Comparison of ENCODE assay signal across 1 cellular context in the genomic region with DNA sequence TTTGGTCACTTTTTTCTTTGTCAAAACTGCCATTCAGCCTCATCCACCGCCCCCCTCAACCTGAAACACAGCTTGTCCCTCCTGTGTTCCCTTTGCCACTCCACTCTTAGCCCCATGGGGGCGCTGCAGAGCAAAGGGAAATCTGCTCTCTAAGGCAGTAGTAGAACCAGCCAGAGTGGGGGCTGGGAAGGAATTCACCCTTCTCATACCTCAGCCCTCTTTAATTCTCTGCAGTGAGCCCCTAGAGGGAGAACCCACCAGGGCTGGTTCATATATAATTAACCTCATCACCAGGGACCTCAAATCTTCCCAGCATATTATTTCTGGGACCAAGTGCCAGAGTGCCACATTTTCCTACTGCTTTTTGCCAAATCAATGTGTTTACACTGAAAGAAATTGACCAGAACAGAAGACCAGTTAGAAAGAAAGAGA.
A peak's percentile ranks its signal among the peaks of the same experiment; 100 is the strongest.
TF ChIP-seq lines count a peak whose summit lies in the region.

No MANE protein-coding gene starts in this region.

TF ChIP-seq in K562, 482 proteins besides CTCF, POLR2A, EP300 and RAD21 (continued from another document and continues in another):
- TF ChIP-seq, protein P1, sequence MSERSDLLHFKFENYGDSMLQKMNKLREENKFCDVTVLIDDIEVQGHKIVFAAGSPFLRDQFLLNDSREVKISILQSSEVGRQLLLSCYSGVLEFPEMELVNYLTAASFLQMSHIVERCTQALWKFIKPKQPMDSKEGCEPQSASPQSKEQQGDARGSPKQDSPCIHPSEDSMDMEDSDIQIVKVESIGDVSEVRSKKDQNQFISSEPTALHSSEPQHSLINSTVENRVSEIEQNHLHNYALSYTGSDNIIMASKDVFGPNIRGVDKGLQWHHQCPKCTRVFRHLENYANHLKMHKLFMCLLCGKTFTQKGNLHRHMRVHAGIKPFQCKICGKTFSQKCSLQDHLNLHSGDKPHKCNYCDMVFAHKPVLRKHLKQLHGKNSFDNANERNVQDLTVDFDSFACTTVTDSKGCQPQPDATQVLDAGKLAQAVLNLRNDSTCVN (CRISPR knock-in tag; IDR thresholded peaks at IDR 0.05) = no peak
- TF ChIP-seq BRD9 (IDR thresholded peaks at IDR 0.05; ENCODE audit: low read depth, partially characterized antibody) (peak; percentile 72), TAF15 (IDR thresholded peaks at IDR 0.05; ENCODE audit: low read depth, low read length) (no peak), HSF4 (CRISPR knock-in tag; IDR thresholded peaks at IDR 0.05; ENCODE audit: borderline replicate concordance) (no peak), ZNF507 (tag; conservative IDR thresholded peaks at IDR 0.05) (no peak), RB1 (IDR thresholded peaks at IDR 0.05; ENCODE audit: low read depth) (peak; percentile 65; the same call in 1 of the 2 replicates), SNIP1 (IDR thresholded peaks at IDR 0.05; ENCODE audit: low read depth) (no peak), GABPB2 (CRISPR knock-in tag; conservative IDR thresholded peaks at IDR 0.05) (no peak), JUND (IDR thresholded peaks at IDR 0.05; ENCODE audit: borderline replicate concordance, low read depth, low read length) (peak; percentile 59), JUND (tag; IDR thresholded peaks at IDR 0.05; ENCODE audit: borderline replicate concordance, low read depth, low read length) (no peak; the same call in 2 of the 3 replicates), POLR3G (IDR thresholded peaks at IDR 0.05; ENCODE audit: extremely low read depth, insufficient read length, insufficient replicate concordance) (no peak), COPS2 (conservative IDR thresholded peaks at IDR 0.05) (no peak), SREBF1 (IDR thresholded peaks at IDR 0.05; ENCODE audit: borderline replicate concordance, low read depth, low read length) (no peak), MAZ (CRISPR knock-in tag; conservative IDR thresholded peaks at IDR 0.05 in 1 of 2, IDR thresholded peaks at IDR 0.05 in 1 of 2) (peak in 1 of 2 experiments; percentile 80; a peak in 2 of 4 replicates), SMAD1 (IDR thresholded peaks at IDR 0.05; ENCODE audit: low read depth, low read length, partially characterized antibody) (no peak), KLF16 (IDR thresholded peaks at IDR 0.05) (0 out of 2 replicates have a peak, but pooled peaks have one; percentile 47), SP2 (IDR thresholded peaks at IDR 0.05; ENCODE audit: extremely low read depth, low read depth, low read length, poor library complexity, severe bottlenecking) (no peak), SMARCC2 (IDR thresholded peaks at IDR 0.05; ENCODE audit: low read depth) (peak; percentile 79; the same call in 1 of the 2 replicates), C11orf30 (IDR thresholded peaks at IDR 0.05; ENCODE audit: low read depth) (no peak), POLR3A (IDR thresholded peaks at IDR 0.05; ENCODE audit: borderline replicate concordance, extremely low read depth, insufficient read depth, insufficient read length) (no peak), ZNF282 (CRISPR knock-in tag; IDR thresholded peaks at IDR 0.05) (no peak), MEF2D (tag; conservative IDR thresholded peaks at IDR 0.05; ENCODE audit: low read depth) (no peak), MTA1 (IDR thresholded peaks at IDR 0.05; ENCODE audit: borderline replicate concordance) (no peak), ZNF143 (CRISPR knock-in tag; IDR thresholded peaks at IDR 0.05) (no peak), TFAM (CRISPR knock-in tag; conservative IDR thresholded peaks at IDR 0.05) (no peak), GABPA (tag; conservative IDR thresholded peaks at IDR 0.05; ENCODE audit: low read depth) (no peak)
- TF ChIP-seq, protein P2, sequence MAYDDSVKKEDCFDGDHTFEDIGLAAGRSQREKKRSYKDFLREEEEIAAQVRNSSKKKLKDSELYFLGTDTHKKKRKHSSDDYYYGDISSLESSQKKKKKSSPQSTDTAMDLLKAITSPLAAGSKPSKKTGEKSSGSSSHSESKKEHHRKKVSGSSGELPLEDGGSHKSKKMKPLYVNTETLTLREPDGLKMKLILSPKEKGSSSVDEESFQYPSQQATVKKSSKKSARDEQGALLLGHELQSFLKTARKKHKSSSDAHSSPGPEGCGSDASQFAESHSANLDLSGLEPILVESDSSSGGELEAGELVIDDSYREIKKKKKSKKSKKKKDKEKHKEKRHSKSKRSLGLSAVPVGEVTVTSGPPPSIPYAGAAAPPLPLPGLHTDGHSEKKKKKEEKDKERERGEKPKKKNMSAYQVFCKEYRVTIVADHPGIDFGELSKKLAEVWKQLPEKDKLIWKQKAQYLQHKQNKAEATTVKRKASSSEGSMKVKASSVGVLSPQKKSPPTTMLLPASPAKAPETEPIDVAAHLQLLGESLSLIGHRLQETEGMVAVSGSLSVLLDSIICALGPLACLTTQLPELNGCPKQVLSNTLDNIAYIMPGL (CRISPR knock-in tag; IDR thresholded peaks at IDR 0.05) = no peak
- TF ChIP-seq, protein P3, sequence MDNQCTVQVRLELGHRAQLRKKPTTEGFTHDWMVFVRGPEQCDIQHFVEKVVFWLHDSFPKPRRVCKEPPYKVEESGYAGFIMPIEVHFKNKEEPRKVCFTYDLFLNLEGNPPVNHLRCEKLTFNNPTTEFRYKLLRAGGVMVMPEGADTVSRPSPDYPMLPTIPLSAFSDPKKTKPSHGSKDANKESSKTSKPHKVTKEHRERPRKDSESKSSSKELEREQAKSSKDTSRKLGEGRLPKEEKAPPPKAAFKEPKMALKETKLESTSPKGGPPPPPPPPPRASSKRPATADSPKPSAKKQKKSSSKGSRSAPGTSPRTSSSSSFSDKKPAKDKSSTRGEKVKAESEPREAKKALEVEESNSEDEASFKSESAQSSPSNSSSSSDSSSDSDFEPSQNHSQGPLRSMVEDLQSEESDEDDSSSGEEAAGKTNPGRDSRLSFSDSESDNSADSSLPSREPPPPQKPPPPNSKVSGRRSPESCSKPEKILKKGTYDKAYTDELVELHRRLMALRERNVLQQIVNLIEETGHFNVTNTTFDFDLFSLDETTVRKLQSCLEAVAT (IDR thresholded peaks at IDR 0.05) = peak in 1 of 2 experiments; percentile 61; a peak in 1 of 4 replicates
- TF ChIP-seq, protein P4, sequence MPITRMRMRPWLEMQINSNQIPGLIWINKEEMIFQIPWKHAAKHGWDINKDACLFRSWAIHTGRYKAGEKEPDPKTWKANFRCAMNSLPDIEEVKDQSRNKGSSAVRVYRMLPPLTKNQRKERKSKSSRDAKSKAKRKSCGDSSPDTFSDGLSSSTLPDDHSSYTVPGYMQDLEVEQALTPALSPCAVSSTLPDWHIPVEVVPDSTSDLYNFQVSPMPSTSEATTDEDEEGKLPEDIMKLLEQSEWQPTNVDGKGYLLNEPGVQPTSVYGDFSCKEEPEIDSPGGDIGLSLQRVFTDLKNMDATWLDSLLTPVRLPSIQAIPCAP (CRISPR knock-in tag; IDR thresholded peaks at IDR 0.05; ENCODE audit: borderline replicate concordance) = no peak
- TF ChIP-seq, protein P5, sequence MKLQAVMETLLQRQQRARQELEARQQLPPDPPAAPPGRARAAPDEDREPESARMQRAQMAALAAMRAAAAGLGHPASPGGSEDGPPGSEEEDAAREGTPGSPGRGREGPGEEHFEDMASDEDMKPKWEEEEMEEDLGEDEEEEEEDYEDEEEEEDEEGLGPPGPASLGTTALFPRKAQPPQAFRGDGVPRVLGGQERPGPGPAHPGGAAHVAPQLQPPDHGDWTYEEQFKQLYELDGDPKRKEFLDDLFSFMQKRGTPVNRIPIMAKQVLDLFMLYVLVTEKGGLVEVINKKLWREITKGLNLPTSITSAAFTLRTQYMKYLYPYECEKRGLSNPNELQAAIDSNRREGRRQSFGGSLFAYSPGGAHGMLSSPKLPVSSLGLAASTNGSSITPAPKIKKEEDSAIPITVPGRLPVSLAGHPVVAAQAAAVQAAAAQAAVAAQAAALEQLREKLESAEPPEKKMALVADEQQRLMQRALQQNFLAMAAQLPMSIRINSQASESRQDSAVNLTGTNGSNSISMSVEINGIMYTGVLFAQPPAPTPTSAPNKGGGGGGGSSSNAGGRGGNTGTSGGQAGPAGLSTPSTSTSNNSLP (IDR thresholded peaks at IDR 0.05; ENCODE audit: borderline replicate concordance, low read depth, low read length) = no peak
- TF ChIP-seq, protein P6, sequence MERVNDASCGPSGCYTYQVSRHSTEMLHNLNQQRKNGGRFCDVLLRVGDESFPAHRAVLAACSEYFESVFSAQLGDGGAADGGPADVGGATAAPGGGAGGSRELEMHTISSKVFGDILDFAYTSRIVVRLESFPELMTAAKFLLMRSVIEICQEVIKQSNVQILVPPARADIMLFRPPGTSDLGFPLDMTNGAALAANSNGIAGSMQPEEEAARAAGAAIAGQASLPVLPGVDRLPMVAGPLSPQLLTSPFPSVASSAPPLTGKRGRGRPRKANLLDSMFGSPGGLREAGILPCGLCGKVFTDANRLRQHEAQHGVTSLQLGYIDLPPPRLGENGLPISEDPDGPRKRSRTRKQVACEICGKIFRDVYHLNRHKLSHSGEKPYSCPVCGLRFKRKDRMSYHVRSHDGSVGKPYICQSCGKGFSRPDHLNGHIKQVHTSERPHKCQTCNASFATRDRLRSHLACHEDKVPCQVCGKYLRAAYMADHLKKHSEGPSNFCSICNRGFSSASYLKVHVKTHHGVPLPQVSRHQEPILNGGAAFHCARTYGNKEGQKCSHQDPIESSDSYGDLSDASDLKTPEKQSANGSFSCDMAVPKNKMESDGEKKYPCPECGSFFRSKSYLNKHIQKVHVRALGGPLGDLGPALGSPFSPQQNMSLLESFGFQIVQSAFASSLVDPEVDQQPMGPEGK (CRISPR knock-in tag; IDR thresholded peaks at IDR 0.05; ENCODE audit: borderline replicate concordance) = no peak
- TF ChIP-seq, protein P7, sequence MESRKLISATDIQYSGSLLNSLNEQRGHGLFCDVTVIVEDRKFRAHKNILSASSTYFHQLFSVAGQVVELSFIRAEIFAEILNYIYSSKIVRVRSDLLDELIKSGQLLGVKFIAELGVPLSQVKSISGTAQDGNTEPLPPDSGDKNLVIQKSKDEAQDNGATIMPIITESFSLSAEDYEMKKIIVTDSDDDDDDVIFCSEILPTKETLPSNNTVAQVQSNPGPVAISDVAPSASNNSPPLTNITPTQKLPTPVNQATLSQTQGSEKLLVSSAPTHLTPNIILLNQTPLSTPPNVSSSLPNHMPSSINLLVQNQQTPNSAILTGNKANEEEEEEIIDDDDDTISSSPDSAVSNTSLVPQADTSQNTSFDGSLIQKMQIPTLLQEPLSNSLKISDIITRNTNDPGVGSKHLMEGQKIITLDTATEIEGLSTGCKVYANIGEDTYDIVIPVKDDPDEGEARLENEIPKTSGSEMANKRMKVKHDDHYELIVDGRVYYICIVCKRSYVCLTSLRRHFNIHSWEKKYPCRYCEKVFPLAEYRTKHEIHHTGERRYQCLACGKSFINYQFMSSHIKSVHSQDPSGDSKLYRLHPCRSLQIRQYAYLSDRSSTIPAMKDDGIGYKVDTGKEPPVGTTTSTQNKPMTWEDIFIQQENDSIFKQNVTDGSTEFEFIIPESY (CRISPR knock-in tag; IDR thresholded peaks at IDR 0.05) = no peak
- TF ChIP-seq, protein P8, sequence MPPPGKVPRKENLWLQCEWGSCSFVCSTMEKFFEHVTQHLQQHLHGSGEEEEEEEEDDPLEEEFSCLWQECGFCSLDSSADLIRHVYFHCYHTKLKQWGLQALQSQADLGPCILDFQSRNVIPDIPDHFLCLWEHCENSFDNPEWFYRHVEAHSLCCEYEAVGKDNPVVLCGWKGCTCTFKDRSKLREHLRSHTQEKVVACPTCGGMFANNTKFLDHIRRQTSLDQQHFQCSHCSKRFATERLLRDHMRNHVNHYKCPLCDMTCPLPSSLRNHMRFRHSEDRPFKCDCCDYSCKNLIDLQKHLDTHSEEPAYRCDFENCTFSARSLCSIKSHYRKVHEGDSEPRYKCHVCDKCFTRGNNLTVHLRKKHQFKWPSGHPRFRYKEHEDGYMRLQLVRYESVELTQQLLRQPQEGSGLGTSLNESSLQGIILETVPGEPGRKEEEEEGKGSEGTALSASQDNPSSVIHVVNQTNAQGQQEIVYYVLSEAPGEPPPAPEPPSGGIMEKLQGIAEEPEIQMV (tag; conservative IDR thresholded peaks at IDR 0.05; ENCODE audit: low read depth) = no peak
- TF ChIP-seq, protein P9, sequence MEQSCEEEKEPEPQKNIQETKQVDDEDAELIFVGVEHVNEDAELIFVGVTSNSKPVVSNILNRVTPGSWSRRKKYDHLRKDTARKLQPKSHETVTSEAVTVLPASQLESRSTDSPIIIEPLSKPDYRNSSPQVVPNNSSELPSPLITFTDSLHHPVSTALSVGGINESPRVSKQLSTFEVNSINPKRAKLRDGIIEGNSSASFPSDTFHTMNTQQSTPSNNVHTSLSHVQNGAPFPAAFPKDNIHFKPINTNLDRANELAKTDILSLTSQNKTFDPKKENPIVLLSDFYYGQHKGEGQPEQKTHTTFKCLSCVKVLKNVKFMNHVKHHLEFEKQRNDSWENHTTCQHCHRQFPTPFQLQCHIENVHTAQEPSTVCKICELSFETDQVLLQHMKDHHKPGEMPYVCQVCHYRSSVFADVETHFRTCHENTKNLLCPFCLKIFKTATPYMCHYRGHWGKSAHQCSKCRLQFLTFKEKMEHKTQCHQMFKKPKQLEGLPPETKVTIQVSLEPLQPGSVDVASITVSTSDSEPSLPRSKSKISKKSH (CRISPR knock-in tag; IDR thresholded peaks at IDR 0.05) = no peak
- TF ChIP-seq, protein P10, sequence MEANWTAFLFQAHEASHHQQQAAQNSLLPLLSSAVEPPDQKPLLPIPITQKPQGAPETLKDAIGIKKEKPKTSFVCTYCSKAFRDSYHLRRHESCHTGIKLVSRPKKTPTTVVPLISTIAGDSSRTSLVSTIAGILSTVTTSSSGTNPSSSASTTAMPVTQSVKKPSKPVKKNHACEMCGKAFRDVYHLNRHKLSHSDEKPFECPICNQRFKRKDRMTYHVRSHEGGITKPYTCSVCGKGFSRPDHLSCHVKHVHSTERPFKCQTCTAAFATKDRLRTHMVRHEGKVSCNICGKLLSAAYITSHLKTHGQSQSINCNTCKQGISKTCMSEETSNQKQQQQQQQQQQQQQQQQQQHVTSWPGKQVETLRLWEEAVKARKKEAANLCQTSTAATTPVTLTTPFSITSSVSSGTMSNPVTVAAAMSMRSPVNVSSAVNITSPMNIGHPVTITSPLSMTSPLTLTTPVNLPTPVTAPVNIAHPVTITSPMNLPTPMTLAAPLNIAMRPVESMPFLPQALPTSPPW (CRISPR knock-in tag; IDR thresholded peaks at IDR 0.05) = peak; percentile 65
- TF ChIP-seq, protein P11, sequence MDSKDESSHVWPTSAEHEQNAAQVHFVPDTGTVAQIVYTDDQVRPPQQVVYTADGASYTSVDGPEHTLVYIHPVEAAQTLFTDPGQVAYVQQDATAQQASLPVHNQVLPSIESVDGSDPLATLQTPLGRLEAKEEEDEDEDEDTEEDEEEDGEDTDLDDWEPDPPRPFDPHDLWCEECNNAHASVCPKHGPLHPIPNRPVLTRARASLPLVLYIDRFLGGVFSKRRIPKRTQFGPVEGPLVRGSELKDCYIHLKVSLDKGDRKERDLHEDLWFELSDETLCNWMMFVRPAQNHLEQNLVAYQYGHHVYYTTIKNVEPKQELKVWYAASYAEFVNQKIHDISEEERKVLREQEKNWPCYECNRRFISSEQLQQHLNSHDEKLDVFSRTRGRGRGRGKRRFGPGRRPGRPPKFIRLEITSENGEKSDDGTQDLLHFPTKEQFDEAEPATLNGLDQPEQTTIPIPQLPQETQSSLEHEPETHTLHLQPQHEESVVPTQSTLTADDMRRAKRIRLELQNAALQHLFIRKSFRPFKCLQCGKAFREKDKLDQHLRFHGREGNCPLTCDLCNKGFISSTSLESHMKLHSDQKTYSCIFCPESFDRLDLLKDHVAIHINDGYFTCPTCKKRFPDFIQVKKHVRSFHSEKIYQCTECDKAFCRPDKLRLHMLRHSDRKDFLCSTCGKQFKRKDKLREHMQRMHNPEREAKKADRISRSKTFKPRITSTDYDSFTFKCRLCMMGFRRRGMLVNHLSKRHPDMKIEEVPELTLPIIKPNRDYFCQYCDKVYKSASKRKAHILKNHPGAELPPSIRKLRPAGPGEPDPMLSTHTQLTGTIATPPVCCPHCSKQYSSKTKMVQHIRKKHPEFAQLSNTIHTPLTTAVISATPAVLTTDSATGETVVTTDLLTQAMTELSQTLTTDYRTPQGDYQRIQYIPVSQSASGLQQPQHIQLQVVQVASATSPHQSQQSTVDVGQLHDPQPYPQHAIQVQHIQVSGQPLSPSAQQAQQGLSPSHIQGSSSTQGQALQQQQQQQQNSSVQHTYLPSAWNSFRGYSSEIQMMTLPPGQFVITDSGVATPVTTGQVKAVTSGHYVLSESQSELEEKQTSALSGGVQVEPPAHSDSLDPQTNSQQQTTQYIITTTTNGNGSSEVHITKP (IDR thresholded peaks at IDR 0.05; ENCODE audit: partially characterized antibody) = peak; percentile 40
